1 cellular context compared by ENCODE assay signal in the genomic region with DNA sequence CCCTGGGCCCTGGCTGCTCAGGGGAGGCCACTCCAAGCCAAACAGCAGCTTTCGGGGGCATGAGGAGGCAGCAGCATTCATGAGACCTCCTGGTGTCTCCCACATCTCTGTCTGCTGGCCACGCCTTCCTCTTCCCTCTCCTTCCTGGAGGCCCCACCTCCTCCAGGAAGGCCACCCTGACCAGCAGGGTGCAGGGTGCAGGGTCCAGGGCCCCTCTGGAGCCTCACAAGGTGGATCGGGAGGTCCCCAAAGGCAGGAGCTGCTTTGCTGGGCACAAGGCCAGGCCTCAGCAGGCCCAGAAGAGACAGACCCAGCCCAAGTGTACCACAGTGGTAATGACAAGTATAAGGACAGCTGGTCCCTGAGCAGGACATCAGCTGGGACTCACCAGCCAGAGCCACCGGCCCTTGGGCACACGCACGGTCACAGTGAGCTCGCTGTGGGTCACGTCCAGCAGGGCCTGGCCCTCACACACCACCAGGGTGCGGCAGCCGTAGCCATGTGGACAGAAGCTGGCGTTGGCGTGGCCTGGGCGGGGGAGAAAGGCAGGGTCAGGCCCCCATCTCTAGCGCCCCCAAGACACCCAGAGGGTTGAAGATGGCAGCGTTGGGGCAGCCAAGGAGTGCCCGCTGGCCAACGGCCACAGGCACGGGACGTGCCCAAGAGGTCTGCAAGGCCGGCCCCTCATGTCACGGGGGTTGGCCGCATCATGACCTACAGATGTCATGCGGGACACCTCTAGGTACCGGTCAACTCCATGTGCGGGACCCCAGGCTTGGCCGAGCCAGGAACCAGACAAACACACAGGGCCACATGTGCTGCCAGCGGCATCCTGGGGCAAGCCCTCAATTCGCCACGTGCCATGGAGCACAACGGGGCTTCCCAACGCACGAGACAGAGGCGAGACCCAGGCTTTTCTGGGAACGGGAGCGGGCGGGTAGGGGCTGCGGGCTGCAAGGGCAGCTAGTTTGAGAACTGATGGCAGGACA.
TF ChIP-seq lines count a peak whose summit lies in the region.

No MANE protein-coding gene starts in this region.

TF ChIP-seq in A549, 52 proteins besides CTCF, POLR2A, EP300 and RAD21:
- TF ChIP-seq ZFP36 (IDR thresholded peaks at IDR 0.05; ENCODE audit: borderline replicate concordance, partially characterized antibody) (peak; percentile 72), GATA3 (IDR thresholded peaks at IDR 0.05; ENCODE audit: borderline replicate concordance) (no peak)
